8 cellular contexts compared by ENCODE assay signal in genomic region chr3:143120716-143121239, GRCh38. TPM values are rescaled to one million over a fixed set of nuclear protein-coding genes. Genes with fewer than 3 reads are reported as not detected.
A peak's percentile ranks its signal among the peaks of the same experiment; 100 is the strongest.
DNase-seq lines count a peak whose midpoint lies in the region; TF ChIP-seq lines count a peak whose summit lies in the region.

No MANE protein-coding gene starts in this region.

- H2AFZ ChIP-seq in OCI-LY1 (ENCODE audit: low read length), result no peak overlapping the region

- H3K27me3 ChIP-seq in OCI-LY1 (ENCODE audit: insufficient read depth, low read length) (peaks cover 6% of the 10 kb centered on the region; the same call in 1 of the 2 replicates), iPS-18a (ENCODE audit: control insufficient read depth, insufficient read depth, low read length) (peaks cover 25% of the 10 kb centered on the region), Caco-2 (replicated peaks; ENCODE audit: control insufficient read depth, insufficient read depth, low read length) (no peaks in the 10 kb centered on the region; the same call in 1 of the 2 replicates)

- H3K9me2 ChIP-seq in OCI-LY1 (ENCODE audit: low read depth, low read length), result no peaks in the 10 kb centered on the region

- H3K9me3 ChIP-seq in HEK293 (ENCODE audit: control insufficient read depth, insufficient read depth, low read depth, low read length), result no peaks in the 10 kb centered on the region
- no peaks in the 10 kb centered on the region for H3K9me3 ChIP-seq in OCI-LY1 (ENCODE audit: low read length)
- no peaks in the 10 kb centered on the region for H3K9me3 ChIP-seq in iPS-18a (ENCODE audit: control insufficient read depth, low read depth, low read length)
- H3K9me3 ChIP-seq in Caco-2, result no peaks in the 10 kb centered on the region; the same call in 1 of the 2 replicates

- TF ChIP-seq CTCF in GM12875 (IDR thresholded peaks at IDR 0.05; ENCODE audit: borderline replicate concordance, insufficient read depth, low read depth, low read length), result peak; percentile 57
- no peak for TF ChIP-seq CTCF in HEK293 (tag by site-specific recombination; IDR thresholded peaks at IDR 0.05)
- TF ChIP-seq CTCF in OCI-LY1 (IDR thresholded peaks at IDR 0.05; ENCODE audit: low read length), result no peak
- TF ChIP-seq CTCF in Caco-2 (IDR thresholded peaks at IDR 0.05; ENCODE audit: insufficient read depth in 1 of 2, low read depth in 1 of 2, low read length in 1 of 2, severe bottlenecking in 1 of 2, unreplicated experiment in 1 of 2), result no peak

- H3K36me3 ChIP-seq in HEK293 (ENCODE audit: control insufficient read depth in 2 of 2, insufficient read depth in 1 of 2, low read length in 2 of 2) (peaks cover 0 to 5% of the 10 kb centered on the region in 2 experiments; a peak in 1 of 3 replicates), OCI-LY1 (ENCODE audit: insufficient read depth, low read length) (no peaks in the 10 kb centered on the region), iPS-18a (ENCODE audit: control insufficient read depth, low read depth, low read length) (no peaks in the 10 kb centered on the region), Caco-2 (ENCODE audit: control insufficient read depth, insufficient read depth, low read length) (no peaks in the 10 kb centered on the region)

- POLR2A ChIA-PET in HEK293 (lab: Yijun Ruan, JAX), result no interaction called here
- POLR2A ChIA-PET in Caco-2 (lab: Charles Lee), result no interaction called here

- no peak overlapping the region; the same call in 1 of the 2 replicates for H3K9ac ChIP-seq in OCI-LY1 (ENCODE audit: low read length)
- H3K9ac ChIP-seq in iPS-18a (ENCODE audit: low read length), result no peak overlapping the region

- H3K27ac ChIP-seq in HEK293 (ENCODE audit: extremely low read depth, low read depth, low read length) (no peak overlapping the region), OCI-LY1 (ENCODE audit: low read depth, low read length, poor library complexity, severe bottlenecking) (no peak overlapping the region), iPS-18a (ENCODE audit: low read length) (no peak overlapping the region)

- no peaks in the 10 kb centered on the region for H3K4me1 ChIP-seq in HEK293 (ENCODE audit: control insufficient read depth, insufficient read depth, low read length)
- peaks cover 37% of the 10 kb centered on the region for H3K4me1 ChIP-seq in OCI-LY1 (ENCODE audit: insufficient read depth, low read length, severe bottlenecking)
- peaks cover 6% of the 10 kb centered on the region for H3K4me1 ChIP-seq in iPS-18a (ENCODE audit: control insufficient read depth, low read depth, low read length)
- no peaks in the 10 kb centered on the region for H3K4me1 ChIP-seq in Caco-2

- H3K9me3 Mint-ChIP-seq in activated naive CD8-positive, alpha-beta T cell treated with anti-CD3 and anti-CD28 coated beads for 36 hours, result no peaks in the 10 kb centered on the region
- no peaks in the 10 kb centered on the region for H3K9me3 Mint-ChIP-seq in Caco-2 (ENCODE audit: unreplicated experiment)

- H3F3A ChIP-seq in OCI-LY1 (ENCODE audit: insufficient read depth, low read length), result no peaks in the 10 kb centered on the region

- no TSS peak for BruUV-seq in Caco-2 (replicated peaks; lab: Mats Ljungman, UMichigan)

- H3K4me2 ChIP-seq in OCI-LY1 (ENCODE audit: low read length), result peak overlapping the region; percentile 95

- peak overlapping the region; percentile 70 for H3K4me3 Mint-ChIP-seq in activated naive CD8-positive, alpha-beta T cell treated with anti-CD3 and anti-CD28 coated beads for 36 hours
- H3K4me3 Mint-ChIP-seq in Caco-2 (ENCODE audit: unreplicated experiment), result no peak overlapping the region

- peaks cover 41% of the 10 kb centered on the region for H3K4me1 Mint-ChIP-seq in activated naive CD8-positive, alpha-beta T cell treated with anti-CD3 and anti-CD28 coated beads for 36 hours
- no peaks in the 10 kb centered on the region for H3K4me1 Mint-ChIP-seq in Caco-2 (ENCODE audit: low read depth, unreplicated experiment)

- CTCF ChIA-PET in HEK293 (lab: Yijun Ruan, JAX) (no interaction called here), Caco-2 (lab: Charles Lee) (no interaction called here)

- no peaks in the 10 kb centered on the region for H4K20me1 ChIP-seq in OCI-LY1 (ENCODE audit: insufficient read depth, low read length)

- H3K36me3 Mint-ChIP-seq in activated naive CD8-positive, alpha-beta T cell treated with anti-CD3 and anti-CD28 coated beads for 36 hours, result peaks cover 10% of the 10 kb centered on the region
- H3K36me3 Mint-ChIP-seq in Caco-2 (ENCODE audit: insufficient read depth, unreplicated experiment), result no peaks in the 10 kb centered on the region

- peak; percentile 61 for DNase-seq in activated naive CD8-positive, alpha-beta T cell treated with anti-CD3 and anti-CD28 coated beads for 36 hours
- DNase-seq in stimulated activated CD4-positive, alpha-beta T cell treated with anti-CD3 and anti-CD28 coated beads, Interleukin-1b, Interleukin-23, amount 100 ng/mL, for 48 hours, result peak; percentile 44
- DNase-seq in iPS-NIHi7 (ENCODE audit: extremely low spot score), result no peak
- DNase-seq in Caco-2, result no peak

- peak overlapping the region; percentile 98 for H3K4me3 ChIP-seq in GM12875 (ENCODE audit: low read depth, low read length)
- H3K4me3 ChIP-seq in HEK293 (ENCODE audit: low read depth, low read length), result peak overlapping the region; percentile 81
- H3K4me3 ChIP-seq in OCI-LY1 (ENCODE audit: low read depth, low read length, poor library complexity, severe bottlenecking), result peak overlapping the region; percentile 82
- H3K4me3 ChIP-seq in iPS-18a (ENCODE audit: low read length), result peak overlapping the region; percentile 76
- H3K4me3 ChIP-seq in Caco-2 (ENCODE audit: low read depth, low read length), result no peak overlapping the region

- H3K27ac Mint-ChIP-seq in activated naive CD8-positive, alpha-beta T cell treated with anti-CD3 and anti-CD28 coated beads for 36 hours, result no peak overlapping the region
- H3K27ac Mint-ChIP-seq in Caco-2 (ENCODE audit: unreplicated experiment), result no peak overlapping the region

- H3K27me3 Mint-ChIP-seq in activated naive CD8-positive, alpha-beta T cell treated with anti-CD3 and anti-CD28 coated beads for 36 hours, result no peaks in the 10 kb centered on the region
- peaks cover 29% of the 10 kb centered on the region for H3K27me3 Mint-ChIP-seq in Caco-2 (ENCODE audit: insufficient read depth, unreplicated experiment)

- H3K79me2 ChIP-seq in OCI-LY1 (ENCODE audit: insufficient read depth, low read length), result no peaks in the 10 kb centered on the region

- intact Hi-C loops in Caco-2 (cut with micrococcal nuclease; ENCODE audit: unreplicated experiment), result no loop called here

TF ChIP-seq in HEK293, 187 proteins besides CTCF, POLR2A, EP300 and RAD21:
- TF ChIP-seq PBX3 (CRISPR knock-in tag; IDR thresholded peaks at IDR 0.05) (peak; percentile 64), ZNF654 (tag by site-specific recombination; IDR thresholded peaks at IDR 0.05; ENCODE audit: low read depth) (no peak)

RNA-seq across cellular contexts. Expression of gene CHST2, which starts 1.2 kb away (rescaled TPM):
- total RNA-seq in activated naive CD8-positive, alpha-beta T cell treated with anti-CD3 and anti-CD28 coated beads for 36 hours, result 10 to 100 TPM; 12.0 to 13.2 TPM
- not detected in 2 replicates for total RNA-seq in Caco-2 (2022)

Comparison
In these comparisons a context has a peak if more than half of its experiments do, and no peak if none do; other contexts are left out.
1. DNase-seq: peak in activated naive CD8-positive, alpha-beta T cell treated with anti-CD3 and anti-CD28 coated beads for 36 hours (single experiment) and stimulated activated CD4-positive, alpha-beta T cell treated with anti-CD3 and anti-CD28 coated beads, Interleukin-1b, Interleukin-23, amount 100 ng/mL, for 48 hours (single experiment); none in iPS-NIHi7 (single experiment) and Caco-2 (0 of 2).
2. RNA of gene CHST2, which starts 1.2 kb away (total RNA-seq): 12.0 to 13.2 TPM in activated naive CD8-positive, alpha-beta T cell treated with anti-CD3 and anti-CD28 coated beads for 36 hours; not detected in Caco-2; every median in the first group is over 10 times any median in the second.